Comparison of ENCODE assay signal across 32 cellular contexts in genomic region chr11:5420993-5421392, GRCh38. TPM values are rescaled to one million over a fixed set of nuclear protein-coding genes. Genes with fewer than 3 reads are reported as not detected.
"Had no signal": no experiment of that assay in that cellular context is flagged by ENCODE, and none has a peak within 500 bp of the region (broad histone marks: within the 10 kb centered on the region; RNA-seq: fewer than 3 reads in every experiment).

No MANE protein-coding gene starts in this region.

- H3K36me3 Mint-ChIP-seq: immature natural killer cell had no signal

- H3K4me3 Mint-ChIP-seq: immature natural killer cell, memory B cell, nephron had no signal

- H3K9me3 Mint-ChIP-seq: immature natural killer cell, memory B cell, nephron had no signal

- H3K4me1 ChIP-seq: heart left ventricle, left ventricle myocardium inferior, lower lobe of right lung, psoas muscle, right lobe of liver, spleen, stomach, transverse colon had no signal

- DNase-seq: cortex of kidney; dorsolateral prefrontal cortex; effector CD8-positive, alpha-beta T cell; heart left ventricle; hippocampal formation; immature natural killer cell; kidney; left cardiac atrium; left ventricle myocardium inferior; lower lobe of right lung; midbrain; psoas muscle; retina; right lobe of liver; spleen; stimulated activated CD4-positive, alpha-beta T cell treated with anti-CD3 and anti-CD28 coated beads, Interleukin-2, amount 100 ng/mL, for 24 hours; stimulated activated CD4-positive, alpha-beta T cell treated with anti-CD3 and anti-CD28 coated beads, Interleukin-4, amount 100 ng/mL, for 4 hours; stimulated activated naive CD4-positive, alpha-beta T cell; stomach; substantia nigra; transverse colon had no signal

- H3K27ac Mint-ChIP-seq: immature natural killer cell, memory B cell, nephron had no signal

- ATAC-seq: esophagus mucosa, heart left ventricle, left cardiac atrium, lower lobe of right lung, psoas muscle, right lobe of liver had no signal

- H3K36me3 ChIP-seq: heart left ventricle, left ventricle myocardium inferior, lower lobe of right lung, neutrophil, right lobe of liver, spleen, stomach, thoracic aorta, transverse colon had no signal

- H3K27me3 ChIP-seq: dorsolateral prefrontal cortex, heart left ventricle, neutrophil, right lobe of liver, stomach, transverse colon had no signal

- H3K27ac ChIP-seq: dorsolateral prefrontal cortex, heart left ventricle, left ventricle myocardium inferior, lower lobe of right lung, neutrophil, psoas muscle, right lobe of liver, spleen, stomach, thoracic aorta, transverse colon had no signal

- H3K4me1 Mint-ChIP-seq: immature natural killer cell, memory B cell, nephron had no signal

- H3K9me3 ChIP-seq: left ventricle myocardium inferior, lower lobe of right lung, neutrophil, psoas muscle, right lobe of liver, stomach, thoracic aorta, transverse colon had no signal

- H3K4me3 ChIP-seq: dorsolateral prefrontal cortex, heart left ventricle, left ventricle myocardium inferior, lower lobe of right lung, psoas muscle, right lobe of liver, spleen, stomach, thoracic aorta, transverse colon had no signal

RNA-seq across cellular contexts. Expression of gene OR51Q1, which starts 0.9 kb away (rescaled TPM):
- total RNA-seq: esophagus mucosa, fibroblast of lung, frontal cortex, glomerular endothelial cell, heart left ventricle, kidney, left cardiac atrium, left ventricle myocardium inferior, lower lobe of right lung, osteoblast, psoas muscle, right lobe of liver, skeletal muscle tissue, spleen, stomach, thoracic aorta, transverse colon, ureter had no signal

RNA-seq across cellular contexts. Expression of gene OR51I1, which starts 20.3 kb away (rescaled TPM):
- total RNA-seq: esophagus mucosa, frontal cortex, glomerular endothelial cell, heart left ventricle, left cardiac atrium, left ventricle myocardium inferior, psoas muscle, right lobe of liver, stomach, thoracic aorta, transverse colon had no signal

RNA-seq across cellular contexts. Expression of gene OR51I2, which starts 28.1 kb away (rescaled TPM):
- total RNA-seq: dorsolateral prefrontal cortex, esophagus mucosa, frontal cortex, glomerular endothelial cell, heart left ventricle, kidney, left cardiac atrium, left ventricle myocardium inferior, lower lobe of right lung, osteoblast, psoas muscle, right lobe of liver, skeletal muscle tissue, spleen, stomach, thoracic aorta, transverse colon, ureter had no signal

RNA-seq across cellular contexts. Expression of gene OR51M1, which starts 37.4 kb away (rescaled TPM):
- total RNA-seq: esophagus mucosa, fibroblast of lung, frontal cortex, glomerular endothelial cell, heart left ventricle, kidney, left cardiac atrium, left ventricle myocardium inferior, lower lobe of right lung, osteoblast, psoas muscle, right lobe of liver, skeletal muscle tissue, spleen, stomach, thoracic aorta, transverse colon, ureter had no signal
